In genomic region chr7:5422324-5423271, GRCh38 we compare ENCODE assay signal across 8 cellular contexts. TPM values are rescaled to one million over a fixed set of nuclear protein-coding genes. Genes with fewer than 3 reads are reported as not detected.
A peak's percentile ranks its signal among the peaks of the same experiment; 100 is the strongest.
DNase-seq lines count a peak whose midpoint lies in the region; TF ChIP-seq lines count a peak whose summit lies in the region.

No MANE protein-coding gene starts in this region.

- H2AFZ ChIP-seq in SK-N-SH (ENCODE audit: low read depth): no peak overlapping the region

- peak; percentile 25; the same call in 1 of the 2 replicates for TF ChIP-seq CTCF in SK-N-SH (IDR thresholded peaks at IDR 0.05)
- no peak for TF ChIP-seq CTCF in endothelial cell (IDR thresholded peaks at IDR 0.05; ENCODE audit: unreplicated experiment)
- TF ChIP-seq CTCF in GM10248 (IDR thresholded peaks at IDR 0.05; ENCODE audit: control extremely low read depth, extremely low read depth, low read depth, missing control alignments): no peak

- WGBS in SK-N-SH (ENCODE audit: low lambda C conversion rate): under 1% methylated on average over 49 of the region's 54 CpGs

- H3K9me2 ChIP-seq in SK-N-SH: no peaks in the 10 kb centered on the region

- POLR2A ChIA-PET in SK-N-SH (lab: Yijun Ruan, JAX): interaction anchor here (0.7 to 2.3 kb wide), 11 partner anchors 15 to 182 kb away, joined by 3 to 6 read pairs (median 4); no protein-coding TSS in a partner anchor
- POLR2A ChIA-PET in GM10248 (lab: Yijun Ruan, JAX): interaction anchor here (0.7 kb wide), 1 partner anchor 205 kb away, joined by 3 read pairs; no protein-coding TSS in a partner anchor

- peak overlapping the region; percentile 95 to 99 for H3K27ac ChIP-seq in SK-N-SH (ENCODE audit: low read depth in 2 of 2, low read length in 1 of 2)
- peak overlapping the region; percentile 98 for H3K27ac ChIP-seq in muscle layer of duodenum (ENCODE audit: low read length)

- CTCF ChIA-PET in SK-N-SH (lab: Yijun Ruan, JAX): interaction anchor here (0.7 to 4.1 kb wide), 19 partner anchors 18 to 401 kb away, joined by 3 to 22 read pairs (median 4); no protein-coding TSS in a partner anchor
- CTCF ChIA-PET in GM10248 (lab: Yijun Ruan, JAX): interaction anchor here (0.7 to 1.8 kb wide), 6 partner anchors 17 to 182 kb away, joined by 3 to 7 read pairs (median 4); no protein-coding TSS in a partner anchor

- peak overlapping the region; percentile 97 for H3K4me3 Mint-ChIP-seq in endothelial cell (ENCODE audit: unreplicated experiment)

- H3K36me3 ChIP-seq in SK-N-SH (replicated peaks in 1 of 2; ENCODE audit: control insufficient read depth in 1 of 2, insufficient read depth in 2 of 2, low read length in 1 of 2) (peaks cover 0 to 2% of the 10 kb centered on the region in 2 experiments), muscle layer of duodenum (ENCODE audit: control insufficient read depth in 1 of 2, insufficient read depth in 2 of 2, low read length in 2 of 2) (peaks cover 0 to 29% of the 10 kb centered on the region in 2 donors)

- TF ChIP-seq EP300 in SK-N-SH (IDR thresholded peaks at IDR 0.05; ENCODE audit: borderline replicate concordance in 1 of 2, low read depth in 1 of 2, low read length in 1 of 2): no peak

- peak overlapping the region; percentile 100 for H3K9ac ChIP-seq in SK-N-SH

- peak overlapping the region; percentile 100 for H3K4me2 ChIP-seq in SK-N-SH

- H3K27me3 ChIP-seq in SK-N-SH (ENCODE audit: insufficient read depth): no peaks in the 10 kb centered on the region
- no peaks in the 10 kb centered on the region for H3K27me3 ChIP-seq in muscle layer of duodenum (ENCODE audit: low read depth, low read length)

- H3K4me1 Mint-ChIP-seq in endothelial cell (ENCODE audit: unreplicated experiment): peaks cover 10% of the 10 kb centered on the region

- H3K36me3 Mint-ChIP-seq in endothelial cell (ENCODE audit: low read depth, unreplicated experiment): peaks cover 13% of the 10 kb centered on the region

- peak; percentile 19 for DNase-seq in stimulated activated CD4-positive, alpha-beta T cell treated with anti-CD3 and anti-CD28 coated beads, Interleukin-15, amount 100 ng/mL, for 24 hours
- DNase-seq in stimulated activated CD4-positive, alpha-beta T cell treated with anti-CD3 and anti-CD28 coated beads, Interleukin-12 subunit alpha, Interleukin-12 subunit beta, amount 100 ng/mL, for 4 hours: no peak
- DNase-seq in SK-N-SH (peak; percentile 84), endothelial cell (ENCODE audit: low spot score) (peak; percentile 45), AG08395 (ENCODE audit: low spot score) (no peak), GM10248 (ENCODE audit: extremely low spot score) (no peak), AML-193 (lab: John Stamatoyannopoulos, UW) (no peak)

- peaks cover 46% of the 10 kb centered on the region for H3F3A ChIP-seq in SK-N-SH (replicated peaks; ENCODE audit: insufficient read depth)

- peaks cover 33% of the 10 kb centered on the region for H4K20me1 ChIP-seq in SK-N-SH (ENCODE audit: insufficient read depth)

- H3K4me1 ChIP-seq in SK-N-SH (ENCODE audit: control insufficient read depth in 1 of 2, insufficient read depth in 2 of 2, low read depth in 1 of 2, low read length in 1 of 2) (peaks cover 19 to 25% of the 10 kb centered on the region in 2 experiments; a peak in 3 of 4 replicates), muscle layer of duodenum (ENCODE audit: control insufficient read depth in 1 of 2, insufficient read depth in 2 of 2, low read length in 2 of 2) (peaks cover 8 to 21% of the 10 kb centered on the region in 2 donors)

- H3K9me3 Mint-ChIP-seq in endothelial cell (ENCODE audit: unreplicated experiment): no peaks in the 10 kb centered on the region

- peak overlapping the region; percentile 86 for H3K27ac Mint-ChIP-seq in endothelial cell (ENCODE audit: unreplicated experiment)

- H3K27me3 Mint-ChIP-seq in endothelial cell (ENCODE audit: unreplicated experiment): peaks cover 33% of the 10 kb centered on the region

- peaks cover 96% of the 10 kb centered on the region for H3K79me2 ChIP-seq in SK-N-SH (ENCODE audit: insufficient read depth)

- TF ChIP-seq RAD21 in SK-N-SH (IDR thresholded peaks at IDR 0.05; ENCODE audit: low read length): no peak

- peak overlapping the region; percentile 72 to 98 for H3K4me3 ChIP-seq in SK-N-SH (ENCODE audit: low read depth in 2 of 2, low read length in 1 of 2)
- H3K4me3 ChIP-seq in muscle layer of duodenum (ENCODE audit: low read depth in 1 of 2, low read length in 2 of 2): peak overlapping the region; percentile 86 to 95

- H3K9me3 ChIP-seq in SK-N-SH (no peaks in the 10 kb centered on the region), muscle layer of duodenum (ENCODE audit: control insufficient read depth in 1 of 2, low read length in 2 of 2) (no peaks in the 10 kb centered on the region)

TF ChIP-seq in SK-N-SH, 30 proteins besides CTCF, POLR2A, EP300 and RAD21 (continues in another document):
- TF ChIP-seq GABPA (IDR thresholded peaks at IDR 0.05; ENCODE audit: low read depth) (no peak), RFX5 (IDR thresholded peaks at IDR 0.05; ENCODE audit: low read length) (no peak), NRF1 (IDR thresholded peaks at IDR 0.05; ENCODE audit: low read depth, low read length) (no peak), RCOR1 (IDR thresholded peaks at IDR 0.05; ENCODE audit: low read length) (no peak), MXI1 (IDR thresholded peaks at IDR 0.05; ENCODE audit: low read depth, low read length) (no peak), RXRA (IDR thresholded peaks at IDR 0.05; ENCODE audit: borderline replicate concordance, low read depth) (no peak), TCF12 (IDR thresholded peaks at IDR 0.05) (peak; percentile 69), ZBTB33 (IDR thresholded peaks at IDR 0.05; ENCODE audit: borderline replicate concordance, low read depth) (no peak), ELF1 (IDR thresholded peaks at IDR 0.05) (no peak), FOSL2 (IDR thresholded peaks at IDR 0.05; ENCODE audit: borderline replicate concordance, low read depth) (no peak), USF1 (IDR thresholded peaks at IDR 0.05; ENCODE audit: borderline replicate concordance, low read depth) (no peak), USF2 (IDR thresholded peaks at IDR 0.05; ENCODE audit: borderline replicate concordance, low read depth, low read length) (no peak), JUND (IDR thresholded peaks at IDR 0.05) (no peak), SIN3A (IDR thresholded peaks at IDR 0.05; ENCODE audit: borderline replicate concordance, low read depth, low read length) (no peak), YY1 (IDR thresholded peaks at IDR 0.05; ENCODE audit: low read depth) (no peak; the same call in 1 of the 2 replicates), TAF1 (IDR thresholded peaks at IDR 0.05; ENCODE audit: borderline replicate concordance, low read depth, low read length) (peak; percentile 48; the same call in 1 of the 2 replicates)
- TF ChIP-seq, protein P1, sequence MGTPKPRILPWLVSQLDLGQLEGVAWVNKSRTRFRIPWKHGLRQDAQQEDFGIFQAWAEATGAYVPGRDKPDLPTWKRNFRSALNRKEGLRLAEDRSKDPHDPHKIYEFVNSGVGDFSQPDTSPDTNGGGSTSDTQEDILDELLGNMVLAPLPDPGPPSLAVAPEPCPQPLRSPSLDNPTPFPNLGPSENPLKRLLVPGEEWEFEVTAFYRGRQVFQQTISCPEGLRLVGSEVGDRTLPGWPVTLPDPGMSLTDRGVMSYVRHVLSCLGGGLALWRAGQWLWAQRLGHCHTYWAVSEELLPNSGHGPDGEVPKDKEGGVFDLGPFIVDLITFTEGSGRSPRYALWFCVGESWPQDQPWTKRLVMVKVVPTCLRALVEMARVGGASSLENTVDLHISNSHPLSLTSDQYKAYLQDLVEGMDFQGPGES (IDR thresholded peaks at IDR 0.05; ENCODE audit: low read depth, low read length): no peak
- TF ChIP-seq, protein P2, sequence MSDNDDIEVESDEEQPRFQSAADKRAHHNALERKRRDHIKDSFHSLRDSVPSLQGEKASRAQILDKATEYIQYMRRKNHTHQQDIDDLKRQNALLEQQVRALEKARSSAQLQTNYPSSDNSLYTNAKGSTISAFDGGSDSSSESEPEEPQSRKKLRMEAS (IDR thresholded peaks at IDR 0.05; ENCODE audit: low read depth): no peak

RNA-seq across cellular contexts. Expression of gene TNRC18, which starts 1.0 kb away (rescaled TPM):
- 19.9 and 34.4 TPM in 2 replicates for polyA plus RNA-seq in SK-N-SH (2012; rRNA removed)
- 20.4 and 25.5 TPM in 2 replicates for polyA plus RNA-seq in SK-N-SH (2012; cell fraction: cytosol; rRNA removed)
- 78.0 and 126 TPM in 2 replicates for polyA plus RNA-seq in SK-N-SH (2012; cell fraction: nucleus; rRNA removed)
- total RNA-seq in endothelial cell (ENCODE audit: unreplicated experiment): 91.8 TPM

Comparison
In these comparisons a context has a peak if more than half of its experiments do, and no peak if none do; other contexts are left out.
1. DNase-seq: peak in stimulated activated CD4-positive, alpha-beta T cell treated with anti-CD3 and anti-CD28 coated beads, Interleukin-15, amount 100 ng/mL, for 24 hours (single experiment), SK-N-SH (single experiment) and endothelial cell (single experiment); none in stimulated activated CD4-positive, alpha-beta T cell treated with anti-CD3 and anti-CD28 coated beads, Interleukin-12 subunit alpha, Interleukin-12 subunit beta, amount 100 ng/mL, for 4 hours (single experiment), AG08395 (single experiment), GM10248 (single experiment) and AML-193 (0 of 2).